11 cellular contexts compared by ENCODE assay signal in genomic region chr15:53837263-53837662, GRCh38.
DNase-seq lines count a peak whose midpoint lies in the region; ATAC-seq and TF ChIP-seq lines count a peak whose summit lies in the region.
"Had no signal": no experiment of that assay in that cellular context is flagged by ENCODE, and none has a peak within 500 bp of the region (broad histone marks: within the 10 kb centered on the region; RNA-seq: fewer than 3 reads in every experiment).

No MANE protein-coding gene starts in this region.

- CTCF ChIA-PET in PC-3 (lab: Charles Lee): no interaction called here

- H3K27ac ChIP-seq in PC-3 (ENCODE audit: low read length): no peak overlapping the region
- no peak overlapping the region for H3K27ac ChIP-seq in heart right ventricle
- H3K27ac ChIP-seq: PC-9 had no signal

- no peak overlapping the region for H3K9ac ChIP-seq in PC-3 (ENCODE audit: low read length)

- no peak for TF ChIP-seq POLR2A in lower leg skin (IDR thresholded peaks at IDR 0.05)

- no peaks in the 10 kb centered on the region for H4K20me1 ChIP-seq in PC-3 (ENCODE audit: low read length)

- H3K4me3 ChIP-seq in PC-3 (ENCODE audit: low read length): no peak overlapping the region
- peak overlapping the region; percentile 3 for H3K4me3 ChIP-seq in lower leg skin (ENCODE audit: low read depth, poor library complexity, severe bottlenecking)
- no peak overlapping the region for H3K4me3 ChIP-seq in foreskin fibroblast (ENCODE audit: low read depth in 1 of 2, low read length in 2 of 2)
- H3K4me3 ChIP-seq in heart right ventricle: no peak overlapping the region
- H3K4me3 ChIP-seq: PC-9, tibial artery had no signal

- H3K36me3 ChIP-seq in PC-3 (ENCODE audit: low read depth, low read length): no peaks in the 10 kb centered on the region
- no peaks in the 10 kb centered on the region for H3K36me3 ChIP-seq in heart right ventricle
- H3K36me3 ChIP-seq: tibial artery had no signal

- POLR2A ChIA-PET in PC-3 (lab: Charles Lee; ENCODE audit: unreplicated experiment): no interaction called here

- peak; percentile 93 for DNase-seq in DMS53 (lab: John Stamatoyannopoulos, UW)
- DNase-seq in NCI-H146 (lab: John Stamatoyannopoulos, UW): peak; percentile 48
- DNase-seq in PC-3: peak; percentile 4
- DNase-seq in lower leg skin (ENCODE audit: low spot score in 2 of 2): no peak
- DNase-seq in foreskin fibroblast: no peak
- no peak for DNase-seq in T-helper 9 cell
- no peak for DNase-seq in heart right ventricle
- DNase-seq: left cardiac atrium, PC-9, tibial artery had no signal

- TF ChIP-seq CTCF in PC-3 (conservative IDR thresholded peaks at IDR 0.05; ENCODE audit: low read depth, low read length) (no peak), lower leg skin (IDR thresholded peaks at IDR 0.05) (no peak), foreskin fibroblast (IDR thresholded peaks at IDR 0.05; ENCODE audit: low read depth, low read length) (no peak), heart right ventricle (IDR thresholded peaks at IDR 0.05) (no peak)

- BruUV-seq in PC-3 (replicated peaks; lab: Mats Ljungman, UMichigan): no TSS peak

- H3K9me2 ChIP-seq in PC-3 (replicated peaks; ENCODE audit: low read length): no peaks in the 10 kb centered on the region

- ATAC-seq in PC-3: no peak
- ATAC-seq in heart right ventricle: no peak
- ATAC-seq in HG03095 (IDR thresholded peaks at IDR 0.05; ENCODE audit: unreplicated experiment): no peak
- ATAC-seq: left cardiac atrium had no signal

- no peak overlapping the region for H2AFZ ChIP-seq in PC-3 (ENCODE audit: low read length)
- H2AFZ ChIP-seq: PC-9 had no signal

- H3K4me1 ChIP-seq in PC-3 (ENCODE audit: insufficient read depth, low read length) (no peaks in the 10 kb centered on the region), heart right ventricle (peaks cover 0 to 17% (median 0%) of the 10 kb centered on the region in 9 donors)

- H3F3A ChIP-seq in PC-3 (ENCODE audit: low read length, unreplicated experiment): no peaks in the 10 kb centered on the region

- intact Hi-C loops in PC-3 (cut with micrococcal nuclease): no loop called here
- intact Hi-C loops in lower leg skin (cut with DNase I; ENCODE audit: low total_unique reads): no loop called here
- intact Hi-C loops in heart right ventricle (cut with DNase I): loop anchor here in 1 of 10 donors (10.0 kb wide), 1 partner anchor 52 kb away; no protein-coding TSS in a partner anchor

- H3K27me3 ChIP-seq in PC-3 (ENCODE audit: low read length) (no peaks in the 10 kb centered on the region), heart right ventricle (no peaks in the 10 kb centered on the region)
- H3K27me3 ChIP-seq: tibial artery had no signal

- no peaks in the 10 kb centered on the region for H3K9me3 ChIP-seq in PC-3 (ENCODE audit: low read length)
- no peaks in the 10 kb centered on the region for H3K9me3 ChIP-seq in heart right ventricle
- H3K9me3 ChIP-seq: tibial artery had no signal

- H3K79me2 ChIP-seq in PC-3 (ENCODE audit: low read length): no peaks in the 10 kb centered on the region

- 29 to 31% methylated on average over 3 of the region's 3 CpGs for WGBS in lower leg skin, 2 donors
- WGBS in heart right ventricle, 2 donors: 48 to 49% methylated on average over 3 of the region's 3 CpGs

- H3K4me2 ChIP-seq in PC-3 (ENCODE audit: low read length): no peak overlapping the region
- H3K4me2 ChIP-seq: PC-9 had no signal

Comparison
In these comparisons a context has a peak if more than half of its experiments do, and no peak if none do; other contexts are left out.
1. DNase-seq: peak in DMS53 (single experiment), NCI-H146 (single experiment) and PC-3 (single experiment); none in lower leg skin (0 of 2), foreskin fibroblast (0 of 2), T-helper 9 cell (single experiment) and heart right ventricle (0 of 2).